Comparison of ENCODE assay signal across 8 cellular contexts in the genomic region with DNA sequence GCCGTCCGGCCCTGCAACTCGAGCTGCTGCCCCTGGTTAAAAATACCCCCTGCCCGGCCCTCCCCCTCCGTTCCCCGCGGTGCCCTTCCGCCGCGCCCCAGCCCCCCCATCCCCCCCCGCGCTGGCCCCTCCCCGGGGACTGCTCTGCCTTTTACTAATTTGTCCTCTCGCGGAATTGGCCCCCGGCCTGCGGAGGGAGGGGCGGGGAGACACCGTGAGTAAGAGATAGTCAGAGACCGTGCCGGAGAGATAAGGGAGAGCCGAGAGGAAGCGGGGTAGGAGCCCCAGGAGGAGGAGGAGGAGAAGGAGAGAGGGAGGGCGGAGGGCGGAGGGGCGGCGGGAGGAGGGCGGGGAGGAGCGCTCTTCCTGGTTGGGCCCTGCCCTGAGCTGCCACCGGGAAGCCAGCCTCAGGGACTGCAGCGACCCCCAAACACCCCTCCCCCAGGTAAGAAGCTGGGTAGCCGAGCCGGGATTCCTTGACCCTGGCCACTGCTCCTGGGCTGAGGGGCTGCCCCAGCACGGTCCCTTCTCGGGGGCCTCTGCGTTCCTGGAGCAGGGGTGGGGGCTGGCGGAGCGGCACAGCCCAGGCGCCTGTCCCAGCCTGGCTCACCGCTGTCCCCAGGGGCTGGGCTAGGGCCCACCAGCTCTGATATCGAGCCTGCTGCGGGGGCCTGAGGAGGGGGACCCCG. TPM values are rescaled to one million over a fixed set of nuclear protein-coding genes. Genes with fewer than 3 reads are reported as not detected.
A peak's percentile ranks its signal among the peaks of the same experiment; 100 is the strongest.
DNase-seq lines count a peak whose midpoint lies in the region; ATAC-seq, FAIRE-seq and TF ChIP-seq lines count a peak whose summit lies in the region.

A gene (plus strand): TSS at position 360 of the 689 bp plus-strand sequence. CDS start 774 bp downstream, outside the sequence.

- 1% methylated on average over 20 of the region's 43 CpGs; no CpG with 5 or more reads in 1 of the 2 experiments for WGBS in H1 (ENCODE audit: extremely low coverage in 1 of 2, insufficient coverage in 1 of 2, insufficient read length in 1 of 2, insufficient replicate concordance in 2 of 2, low coverage in 1 of 2, low lambda C conversion rate in 2 of 2, missing lambda C conversion rate in 1 of 2), 2 experiments
- no CpG with 5 or more reads among the region's 43 CpGs for WGBS in mesendoderm (ENCODE audit: extremely low coverage, insufficient coverage, low lambda C conversion rate)

- DNase-seq in 8988T = peak; percentile 85
- peak; percentile 74 for DNase-seq in NT2/D1 (ENCODE audit: low read depth, low spot score)
- peak; percentile 14 to 59 for DNase-seq in activated CD8-positive, alpha-beta memory T cell treated with anti-CD3 and anti-CD28 coated beads for 4 hours (ENCODE audit: low read depth in 2 of 2)
- DNase-seq in H1 (ENCODE audit: low read depth in 1 of 2, low spot score in 2 of 2) = peak in 1 of 2 experiments; percentile 89
- peak; percentile 96 for DNase-seq in mesendoderm
- DNase-seq in stimulated activated CD8-positive, alpha-beta memory T cell treated with anti-CD3 and anti-CD28 coated beads, Interleukin-12 subunit alpha, Interleukin-12 subunit beta, amount 100 ng/mL, for 4 hours (ENCODE audit: low read depth) = peak; percentile 47

- CTCF ChIA-PET in H1 (lab: Charles Lee; ENCODE audit: partially characterized antibody) = interaction anchor here (0.7 to 7.3 kb wide), 20 partner anchors 9 to 105 kb away, joined by 3 to 47 read pairs (median 4); a partner anchor contains a TSS

- H3K79me1 ChIP-seq in H1 (ENCODE audit: low read depth, low read length) (peaks cover 9% of the 10 kb centered on the region; the same call in 1 of the 2 replicates), mesendoderm (ENCODE audit: low read length) (peaks cover 16% of the 10 kb centered on the region)

- H2BK15ac ChIP-seq in H1 (ENCODE audit: low read length) (peak within 1 kb of the TSS; percentile 40; the same call in 1 of the 2 replicates), mesendoderm (replicated peaks; ENCODE audit: low read depth) (peak within 1 kb of the TSS; percentile 66)

- H4K8ac ChIP-seq in H1 (ENCODE audit: extremely low read depth, insufficient read depth, low read length) = peak within 1 kb of the TSS; percentile 84
- no peak within 1 kb of the TSS for H4K8ac ChIP-seq in mesendoderm (ENCODE audit: low read depth, low read length)

- H3K23ac ChIP-seq in H1 (ENCODE audit: insufficient read length) (no peak within 1 kb of the TSS), mesendoderm (ENCODE audit: low read length) (peak within 1 kb of the TSS; percentile 59)

- no peak within 1 kb of the TSS; the same call in 1 of the 2 replicates for H2AFZ ChIP-seq in H1 (ENCODE audit: low read length)

- H3K9ac ChIP-seq in NT2/D1 (ENCODE audit: insufficient read length, low read depth) (peak within 1 kb of the TSS; percentile 94), H1 (replicated peaks in 1 of 4; ENCODE audit: extremely low read depth in 1 of 4, low read depth in 3 of 4, low read length in 3 of 4) (peak within 1 kb of the TSS; percentile 15 to 68 (median 49); a peak in 6 of 7 replicates), mesendoderm (ENCODE audit: low read length) (peak within 1 kb of the TSS; percentile 76)

- FAIRE-seq in H1 (lab: Jason Lieb, UNC) = no peak

- H4K5ac ChIP-seq in H1 (ENCODE audit: insufficient read length, low read depth, low read length) (peak within 1 kb of the TSS; percentile 80), mesendoderm (ENCODE audit: low read length) (no peak within 1 kb of the TSS)

- peak within 1 kb of the TSS; percentile 72 to 92 for H3K4me2 ChIP-seq in H1 (ENCODE audit: insufficient read depth in 1 of 2, low read depth in 2 of 2, low read length in 2 of 2)
- H3K4me2 ChIP-seq in mesendoderm (ENCODE audit: low read length) = peak within 1 kb of the TSS; percentile 56

- H3K23me2 ChIP-seq in H1 (ENCODE audit: low read depth, low read length) = peaks cover 10% of the 10 kb centered on the region

- peak within 1 kb of the TSS; percentile 64; the same call in 1 of the 2 replicates for H3K27ac ChIP-seq in H1 (ENCODE audit: low read depth, low read length)
- H3K27ac ChIP-seq in mesendoderm (ENCODE audit: low read depth, low read length) = peak within 1 kb of the TSS; percentile 94

- TF ChIP-seq POLR2A in H1 (IDR thresholded peaks at IDR 0.05; ENCODE audit: control extremely low read depth in 1 of 2, low read depth in 2 of 2, low read length in 2 of 2) = no peak

- H4K91ac ChIP-seq in H1 (replicated peaks; ENCODE audit: insufficient read length, low read length) = peak within 1 kb of the TSS; percentile 61

- H3K14ac ChIP-seq in H1 (ENCODE audit: insufficient read length) = no peak within 1 kb of the TSS

- H3K4me3 ChIP-seq in NT2/D1 (ENCODE audit: insufficient read length, low read depth) (peak within 1 kb of the TSS; percentile 86), H1 (ENCODE audit: extremely low read depth in 1 of 4, insufficient read depth in 2 of 4, low read depth in 3 of 4, low read length in 4 of 4) (peak within 1 kb of the TSS; percentile 65 to 82 (median 74)), mesendoderm (ENCODE audit: low read length) (peak within 1 kb of the TSS; percentile 34)

- ATAC-seq in GM18867 (IDR thresholded peaks at IDR 0.05; ENCODE audit: unreplicated experiment) (peak; percentile 44), HG03439 (IDR thresholded peaks at IDR 0.05; ENCODE audit: unreplicated experiment) (peak; percentile 35)

- H3K27me3 ChIP-seq in NT2/D1 (ENCODE audit: insufficient read depth, insufficient read length) (no peaks in the 10 kb centered on the region), H1 (replicated peaks in 1 of 4; ENCODE audit: control insufficient read depth in 3 of 4, extremely low read depth in 1 of 4, insufficient read depth in 3 of 4, low read length in 3 of 4) (no peaks in the 10 kb centered on the region), mesendoderm (ENCODE audit: insufficient read depth, low read length, poor library complexity) (no peaks in the 10 kb centered on the region)

- TF ChIP-seq RAD21 in H1 (IDR thresholded peaks at IDR 0.05 in 1 of 2, conservative IDR thresholded peaks at IDR 0.05 in 1 of 2; ENCODE audit: low read depth in 2 of 2, low read length in 2 of 2) = no peak

- H3K9me3 ChIP-seq in NT2/D1 (ENCODE audit: insufficient read depth, low read length) (no peaks in the 10 kb centered on the region), H1 (ENCODE audit: insufficient read depth in 2 of 2, low read depth in 1 of 2, low read length in 1 of 2) (no peaks in the 10 kb centered on the region)

- H2BK120ac ChIP-seq in H1 (replicated peaks; ENCODE audit: low read depth, low read length) (peak within 1 kb of the TSS; percentile 35), mesendoderm (ENCODE audit: low read depth, low read length) (peak within 1 kb of the TSS; percentile 86)

- H2AK5ac ChIP-seq in H1 (ENCODE audit: low read depth, low read length) (no peak within 1 kb of the TSS), mesendoderm (ENCODE audit: low read length) (peak within 1 kb of the TSS; percentile 94)

- no peak within 1 kb of the TSS for H2BK20ac ChIP-seq in H1 (ENCODE audit: low read length)

- peaks cover 0 to 5% of the 10 kb centered on the region in 2 experiments for H4K20me1 ChIP-seq in H1 (replicated peaks in 1 of 2; ENCODE audit: control insufficient read depth in 1 of 2, insufficient read depth in 2 of 2, low read length in 2 of 2)

- H2BK5ac ChIP-seq in H1 (ENCODE audit: low read depth, low read length) (peak within 1 kb of the TSS; percentile 91), mesendoderm (ENCODE audit: low read length) (peak within 1 kb of the TSS; percentile 47)

- peak within 1 kb of the TSS; percentile 43; the same call in 1 of the 2 replicates for H2BK12ac ChIP-seq in H1 (ENCODE audit: low read depth, low read length)

- TF ChIP-seq EP300 in H1 (IDR thresholded peaks at IDR 0.05; ENCODE audit: borderline replicate concordance in 1 of 2, low read depth in 2 of 2, low read length in 2 of 2) = no peak

- H3K4me1 ChIP-seq in NT2/D1 (ENCODE audit: insufficient read depth, insufficient read length) (peaks cover 32% of the 10 kb centered on the region), H1 (replicated peaks in 1 of 4; ENCODE audit: control insufficient read depth in 3 of 4, insufficient read depth in 4 of 4, low read length in 3 of 4) (peaks cover 7 to 38% (median 26%) of the 10 kb centered on the region in 4 experiments), mesendoderm (ENCODE audit: control insufficient read depth, low read depth, low read length) (peaks cover 11% of the 10 kb centered on the region)

- H3K4ac ChIP-seq in H1 (replicated peaks; ENCODE audit: insufficient read length, low read depth, low read length) (no peak within 1 kb of the TSS), mesendoderm (ENCODE audit: low read depth, low read length) (peak within 1 kb of the TSS; percentile 99)

- H3K36me3 ChIP-seq in NT2/D1 (ENCODE audit: insufficient read depth, insufficient read length, low read length) (peaks cover 29% of the 10 kb centered on the region), H1 (ENCODE audit: control insufficient read depth in 2 of 4, insufficient read depth in 4 of 4, low read length in 3 of 4) (peaks cover 0 to 10% (median under 1%) of the 10 kb centered on the region in 4 experiments; a peak in 4 of 8 replicates), mesendoderm (ENCODE audit: control insufficient read depth, insufficient read depth, low read length) (peaks cover 4% of the 10 kb centered on the region)

- POLR2A ChIA-PET in H1 (lab: Charles Lee; ENCODE audit: partially characterized antibody) = interaction anchor here (0.9 to 4.9 kb wide), 25 partner anchors 12 to 327 kb away, joined by 3 to 35 read pairs (median 5); a partner anchor contains a TSS

- H3K56ac ChIP-seq in H1 (replicated peaks; ENCODE audit: insufficient read length, low read depth, low read length) = peak within 1 kb of the TSS; percentile 73
- H3K56ac ChIP-seq in mesendoderm (ENCODE audit: low read length) = peak within 1 kb of the TSS; percentile 87

- peak within 1 kb of the TSS; percentile 96 for H3K18ac ChIP-seq in H1 (ENCODE audit: extremely low read depth, low read length)
- H3K18ac ChIP-seq in mesendoderm (ENCODE audit: low read length) = peak within 1 kb of the TSS; percentile 98

- no peak for TF ChIP-seq CTCF in H1 (IDR thresholded peaks at IDR 0.05; ENCODE audit: control extremely low read depth in 1 of 3, insufficient read depth in 1 of 3, low read depth in 1 of 3, low read length in 3 of 3)

- H3K79me2 ChIP-seq in H1 (ENCODE audit: control insufficient read depth in 1 of 2, insufficient read depth in 2 of 2, low read length in 2 of 2) (peaks cover 0 to 13% of the 10 kb centered on the region in 2 experiments; a peak in 2 of 4 replicates), mesendoderm (ENCODE audit: control insufficient read depth, insufficient read depth, low read length) (peaks cover 4% of the 10 kb centered on the region)

RNA-seq across cellular contexts. Expression of the gene that starts here (rescaled TPM):
- 194 and 200 TPM in 2 replicates for total RNA-seq in H1 (2021; fragmentation: NEBNext Ultra II Directional; extraction: Animal tissue kit (Norgen Biotek cat#: 25700))
- 233 and 337 TPM in 2 replicates for polyA plus RNA-seq in H1 (2011; rRNA removed)
- polyA plus RNA-seq in H1 (2011; cell fraction: cytosol; rRNA removed) = 139 TPM
- polyA plus RNA-seq in H1 (2011; cell fraction: nucleus; rRNA removed) = 393 TPM
- polyA plus RNA-seq in H1 (2012, experiment 1 of 2) = 100.0 to 149 TPM (median 144 TPM) in 4 replicates
- polyA plus RNA-seq in H1 (2012, experiment 2 of 2) = 187 TPM
- polyA plus RNA-seq in H1 (2013, experiment 1 of 2) = 112 TPM
- polyA plus RNA-seq in H1 (2013, experiment 2 of 2) = 99.2 TPM
- 147 and 176 TPM in 2 replicates for polyA minus RNA-seq in H1 (2011; rRNA and poly(A)+ RNA removed)
- 96.6 TPM for polyA minus RNA-seq in H1 (2011; cell fraction: cytosol; rRNA and poly(A)+ RNA removed)
- polyA minus RNA-seq in H1 (2011; cell fraction: nucleus; rRNA and poly(A)+ RNA removed) = 108 TPM
- 90.4 TPM for polyA plus RNA-seq in mesendoderm (2013, experiment 1 of 2)
- polyA plus RNA-seq in mesendoderm (2013, experiment 2 of 2) = 93.1 TPM

Comparison
In these comparisons a context has a peak if more than half of its experiments do, and no peak if none do; other contexts are left out.
1. H3K4me3 ChIP-seq: peak in every context shown above with its lines; median percentile 86 in NT2/D1; 74 in H1; 34 in mesendoderm.